Comparison of ENCODE assay signal across 9 cellular contexts in genomic region chr5:39015743-39016586, GRCh38. TPM values are rescaled to one million over a fixed set of nuclear protein-coding genes. Genes with fewer than 3 reads are reported as not detected.
DNase-seq lines count a peak whose midpoint lies in the region; ATAC-seq and TF ChIP-seq lines count a peak whose summit lies in the region.
"Had no signal": no experiment of that assay in that cellular context is flagged by ENCODE, and none has a peak within 500 bp of the region (broad histone marks: within the 10 kb centered on the region; RNA-seq: fewer than 3 reads in every experiment).

No MANE protein-coding gene starts in this region.

- no peak overlapping the region for H3K27ac ChIP-seq in CD4-positive, alpha-beta T cell (ENCODE audit: low read depth, low read length)
- H3K27ac ChIP-seq in PC-3 (ENCODE audit: low read length) (peak overlapping the region; percentile 53), esophagus squamous epithelium (peak overlapping the region in 3 of 4 donors; percentile 23 to 48 (median 42)), osteoblast (ENCODE audit: low read depth, low read length) (peak overlapping the region; percentile 95)

- no peaks in the 10 kb centered on the region for H3K9me2 ChIP-seq in PC-3 (replicated peaks; ENCODE audit: low read length)

- no peak for DNase-seq in CD4-positive, alpha-beta T cell
- peak; percentile 85 for DNase-seq in PC-3
- no peak for DNase-seq in esophagus squamous epithelium (lab: John Stamatoyannopoulos, UW)
- peak; percentile 11 for DNase-seq in osteoblast (ENCODE audit: insufficient read length, low spot score, missing footprints)
- no peak for DNase-seq in SIG-M5 (lab: John Stamatoyannopoulos, UW)
- no peak for DNase-seq in cerebellar cortex (ENCODE audit: low spot score)
- no peak for DNase-seq in NCI-H1417 (lab: John Stamatoyannopoulos, UW)
- DNase-seq: SW 1271 had no signal

- TF ChIP-seq CTCF in CD4-positive, alpha-beta T cell (IDR thresholded peaks at IDR 0.05): no peak
- TF ChIP-seq CTCF in PC-3 (conservative IDR thresholded peaks at IDR 0.05; ENCODE audit: low read depth, low read length): no peak
- no peak for TF ChIP-seq CTCF in esophagus squamous epithelium (IDR thresholded peaks at IDR 0.05)
- no peak for TF ChIP-seq CTCF in osteoblast (IDR thresholded peaks at IDR 0.05; ENCODE audit: extremely low read depth, low read depth, low read length)

- POLR2A ChIA-PET in CD4-positive, alpha-beta T cell (lab: Charles Lee): interaction anchor here (0.6 kb wide), 1 partner anchor 82 kb away, joined by 3 read pairs; no protein-coding TSS in a partner anchor
- POLR2A ChIA-PET in PC-3 (lab: Charles Lee; ENCODE audit: unreplicated experiment): no interaction called here

- H3K9me3 ChIP-seq in CD4-positive, alpha-beta T cell (ENCODE audit: control insufficient read depth, low read length): peaks cover 15% of the 10 kb centered on the region
- H3K9me3 ChIP-seq in PC-3 (ENCODE audit: low read length) (no peaks in the 10 kb centered on the region), esophagus squamous epithelium (peaks cover 0 to 15% (median 6%) of the 10 kb centered on the region in 3 donors), osteoblast (ENCODE audit: low read depth, low read length) (peaks cover 2% of the 10 kb centered on the region)

- no peaks in the 10 kb centered on the region for H3K27me3 Mint-ChIP-seq in CD4-positive, alpha-beta T cell

- CTCF ChIA-PET in CD4-positive, alpha-beta T cell (lab: Charles Lee): interaction anchor here (1.0 kb wide), 1 partner anchor 267 kb away, joined by 3 read pairs; no protein-coding TSS in a partner anchor
- CTCF ChIA-PET in PC-3 (lab: Charles Lee): no interaction called here

- H3F3A ChIP-seq in PC-3 (ENCODE audit: low read length, unreplicated experiment): no peaks in the 10 kb centered on the region

- H3K4me3 Mint-ChIP-seq in CD4-positive, alpha-beta T cell: no peak overlapping the region

- WGBS in esophagus squamous epithelium, 2 donors: 60 to 79% methylated on average over 4 of the region's 4 CpGs

- H3K79me2 ChIP-seq in PC-3 (ENCODE audit: low read length): 0 out of 2 replicates have a peak, but pooled peaks cover 5% of the 10 kb centered on the region
- H3K79me2 ChIP-seq in osteoblast (ENCODE audit: insufficient read depth, low read length): peaks cover 29% of the 10 kb centered on the region

- peaks cover 21% of the 10 kb centered on the region for H3K4me1 ChIP-seq in PC-3 (ENCODE audit: insufficient read depth, low read length)
- peaks cover 0 to 27% (median 11%) of the 10 kb centered on the region in 3 donors for H3K4me1 ChIP-seq in esophagus squamous epithelium
- peaks cover 32% of the 10 kb centered on the region for H3K4me1 ChIP-seq in osteoblast (ENCODE audit: insufficient read depth, low read length)

- ATAC-seq in CD4-positive, alpha-beta T cell (ENCODE audit: poor library complexity): no peak
- ATAC-seq in PC-3 (peak; percentile 96), GM18870 (IDR thresholded peaks at IDR 0.05; ENCODE audit: unreplicated experiment) (no peak)

- H2AFZ ChIP-seq in PC-3 (ENCODE audit: low read length) (no peak overlapping the region), osteoblast (ENCODE audit: low read length) (no peak overlapping the region)

- intact Hi-C loops in CD4-positive, alpha-beta T cell (cut with DNase I, micrococcal nuclease): loop anchor here in 1 of 2 experiments (5.0 kb wide), 1 partner anchor 41 kb away; no protein-coding TSS in a partner anchor
- intact Hi-C loops in PC-3 (cut with micrococcal nuclease) (loop anchor here (5.0 kb wide), 1 partner anchor 46 kb away; no protein-coding TSS in a partner anchor), esophagus squamous epithelium (cut with DNase I) (no loop called here)

- no peak for TF ChIP-seq POLR2A in esophagus squamous epithelium (IDR thresholded peaks at IDR 0.05)

- H3K27ac Mint-ChIP-seq in CD4-positive, alpha-beta T cell: peak overlapping the region; percentile 43

- BruUV-seq in PC-3 (replicated peaks; lab: Mats Ljungman, UMichigan): no TSS peak

- H4K20me1 ChIP-seq in PC-3 (ENCODE audit: low read length) (no peaks in the 10 kb centered on the region), osteoblast (ENCODE audit: insufficient read depth, low read length) (no peaks in the 10 kb centered on the region)

- peak overlapping the region; percentile 16; the same call in 1 of the 2 replicates for H3K4me3 ChIP-seq in PC-3 (ENCODE audit: low read length)
- no peak overlapping the region for H3K4me3 ChIP-seq in esophagus squamous epithelium
- H3K4me3 ChIP-seq in osteoblast (ENCODE audit: insufficient read depth, low read length): no peak overlapping the region

- peaks cover 95% of the 10 kb centered on the region for H3K36me3 Mint-ChIP-seq in CD4-positive, alpha-beta T cell (ENCODE audit: low read depth)

- H3K4me1 Mint-ChIP-seq in CD4-positive, alpha-beta T cell (ENCODE audit: low read depth): peaks cover 52% of the 10 kb centered on the region

- H3K4me2 ChIP-seq in PC-3 (ENCODE audit: low read length) (peak overlapping the region; percentile 41), osteoblast (ENCODE audit: insufficient read depth, low read length) (peak overlapping the region; percentile 14)

- H3K9ac ChIP-seq in PC-3 (ENCODE audit: low read length): peak overlapping the region; percentile 5; the same call in 1 of the 2 replicates

- H3K27me3 ChIP-seq in CD4-positive, alpha-beta T cell (ENCODE audit: control insufficient read depth, insufficient read depth, low read length): no peaks in the 10 kb centered on the region
- H3K27me3 ChIP-seq in PC-3 (ENCODE audit: low read length): no peaks in the 10 kb centered on the region
- H3K27me3 ChIP-seq in esophagus squamous epithelium: no peaks in the 10 kb centered on the region
- no peaks in the 10 kb centered on the region for H3K27me3 ChIP-seq in osteoblast (ENCODE audit: insufficient read depth, low read length)

- peaks cover 7% of the 10 kb centered on the region for H3K9me3 Mint-ChIP-seq in CD4-positive, alpha-beta T cell

- H3K36me3 ChIP-seq in PC-3 (ENCODE audit: low read depth, low read length) (peaks cover 35% of the 10 kb centered on the region), esophagus squamous epithelium (peaks cover 0 to 54% (median 5%) of the 10 kb centered on the region in 3 donors), osteoblast (ENCODE audit: insufficient read depth, low read length) (no peaks in the 10 kb centered on the region)

RNA-seq across cellular contexts. Expression of gene RICTOR, which starts 58.2 kb away (rescaled TPM):
- total RNA-seq in CD4-positive, alpha-beta T cell: 100 to 1,000 TPM; 125 TPM
- 24.5 and 28.1 TPM in 2 replicates for total RNA-seq in PC-3 (2014; rRNA removed)
- total RNA-seq in esophagus squamous epithelium: 10 to 100 TPM; 11.1 to 32.6 (median 18.2) TPM
- 46.7 and 50.7 TPM in 2 replicates for total RNA-seq in osteoblast

Comparison
In these comparisons a context has a peak if more than half of its experiments do, and no peak if none do; other contexts are left out.
1. DNase-seq: peak in PC-3 (single experiment) and osteoblast (single experiment); none in CD4-positive, alpha-beta T cell (0 of 10), esophagus squamous epithelium (single experiment), SIG-M5 (single experiment), cerebellar cortex (single experiment) and NCI-H1417 (0 of 3).